In the genomic region with DNA sequence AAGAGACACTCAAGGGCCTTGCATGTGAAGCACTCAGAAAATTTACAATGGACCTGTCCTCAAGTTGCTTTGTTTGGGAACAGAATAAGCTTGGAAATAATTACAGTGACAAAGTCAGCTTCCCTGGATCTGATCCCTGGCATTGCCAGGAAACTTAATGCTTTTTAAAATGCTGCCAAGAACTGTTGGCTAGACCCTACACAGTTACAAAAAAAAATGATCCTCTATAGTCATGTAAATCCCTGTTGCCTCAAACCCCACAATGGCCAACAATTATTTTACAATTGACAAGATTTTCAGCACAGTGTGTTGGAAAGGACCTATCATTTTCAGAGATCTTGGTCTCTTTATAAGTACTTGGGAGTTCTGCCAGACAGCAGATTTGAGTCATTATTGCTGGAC, we compare ENCODE assay signal across 23 cellular contexts.
DNase-seq lines count a peak whose midpoint lies in the region; ATAC-seq, FAIRE-seq and TF ChIP-seq lines count a peak whose summit lies in the region.
"Had no signal": no experiment of that assay in that cellular context is flagged by ENCODE, and none has a peak within 500 bp of the region (broad histone marks: within the 10 kb centered on the region; RNA-seq: fewer than 3 reads in every experiment).

No MANE protein-coding gene starts in this region.

- no peak overlapping the region for H3K27ac Mint-ChIP-seq in astrocyte (ENCODE audit: unreplicated experiment)
- H3K27ac Mint-ChIP-seq in activated naive CD4-positive, alpha-beta T cell treated with anti-CD3 and anti-CD28 coated beads for 36 hours: no peak overlapping the region
- H3K27ac Mint-ChIP-seq in activated CD4-positive, alpha-beta T cell treated with anti-CD3 and anti-CD28 coated beads, Interleukin-2, amount 10 ng/mL, durations not matched to agents 7 days and 5 days: no peak overlapping the region
- H3K27ac Mint-ChIP-seq: activated CD8-positive, alpha-beta memory T cell treated with anti-CD3 and anti-CD28 coated beads, Interleukin-2, amount 10 ng/mL, durations not matched to agents 7 days and 5 days; nephron progenitor cell had no signal

- no peak for FAIRE-seq in astrocyte (lab: Jason Lieb, UNC)

- H3K18ac ChIP-seq in neuronal stem cell (ENCODE audit: low read length): no peak overlapping the region

- peaks cover 2% of the 10 kb centered on the region for H3K9me3 Mint-ChIP-seq in astrocyte (ENCODE audit: unreplicated experiment)
- peaks cover 2% of the 10 kb centered on the region for H3K9me3 Mint-ChIP-seq in activated naive CD4-positive, alpha-beta T cell treated with anti-CD3 and anti-CD28 coated beads for 36 hours
- H3K9me3 Mint-ChIP-seq in activated CD4-positive, alpha-beta T cell treated with anti-CD3 and anti-CD28 coated beads, Interleukin-2, amount 10 ng/mL, durations not matched to agents 7 days and 5 days: no peaks in the 10 kb centered on the region

- POLR2A ChIA-PET in activated CD4-positive, alpha-beta T cell treated with anti-CD3 and anti-CD28 coated beads, Interleukin-2, amount 10 ng/mL, durations not matched to agents 7 days and 5 days (lab: Charles Lee): no interaction called here

- CTCF ChIA-PET in activated naive CD4-positive, alpha-beta T cell treated with anti-CD3 and anti-CD28 coated beads for 36 hours (lab: Charles Lee): no interaction called here
- CTCF ChIA-PET in activated CD4-positive, alpha-beta T cell treated with anti-CD3 and anti-CD28 coated beads, Interleukin-2, amount 10 ng/mL, durations not matched to agents 7 days and 5 days (lab: Charles Lee): interaction anchor here (2.3 kb wide), 1 partner anchor 9 kb away, joined by 5 read pairs; no protein-coding TSS in a partner anchor

- no peaks in the 10 kb centered on the region for H3K4me1 Mint-ChIP-seq in astrocyte (ENCODE audit: low read depth, unreplicated experiment)
- H3K4me1 Mint-ChIP-seq in activated naive CD4-positive, alpha-beta T cell treated with anti-CD3 and anti-CD28 coated beads for 36 hours (ENCODE audit: low read depth): peaks cover 11% of the 10 kb centered on the region
- H3K4me1 Mint-ChIP-seq in activated CD4-positive, alpha-beta T cell treated with anti-CD3 and anti-CD28 coated beads, Interleukin-2, amount 10 ng/mL, durations not matched to agents 7 days and 5 days: peaks cover 4% of the 10 kb centered on the region

- H3K9me3 ChIP-seq in astrocyte (ENCODE audit: insufficient read depth, low read depth, low read length) (no peaks in the 10 kb centered on the region), neuronal stem cell (replicated peaks in 1 of 2; ENCODE audit: control insufficient read depth in 2 of 2, insufficient read depth in 1 of 2, low read depth in 1 of 2, low read length in 2 of 2) (no peaks in the 10 kb centered on the region)
- H3K9me3 ChIP-seq: colonic mucosa, right atrium auricular region, suprapubic skin had no signal

- no peaks in the 10 kb centered on the region for H3K27me3 Mint-ChIP-seq in astrocyte (ENCODE audit: low read depth, unreplicated experiment)
- H3K27me3 Mint-ChIP-seq in activated naive CD4-positive, alpha-beta T cell treated with anti-CD3 and anti-CD28 coated beads for 36 hours (ENCODE audit: low read depth): no peaks in the 10 kb centered on the region
- H3K27me3 Mint-ChIP-seq in activated CD4-positive, alpha-beta T cell treated with anti-CD3 and anti-CD28 coated beads, Interleukin-2, amount 10 ng/mL, durations not matched to agents 7 days and 5 days: peaks cover 14% of the 10 kb centered on the region
- H3K27me3 Mint-ChIP-seq: activated CD8-positive, alpha-beta memory T cell treated with anti-CD3 and anti-CD28 coated beads, Interleukin-2, amount 10 ng/mL, durations not matched to agents 7 days and 5 days had no signal

- H3K27ac ChIP-seq in astrocyte (ENCODE audit: low read depth, low read length) (no peak overlapping the region), neuronal stem cell (replicated peaks; ENCODE audit: low read length) (no peak overlapping the region)
- H3K27ac ChIP-seq: colonic mucosa, epithelial cell of prostate, right atrium auricular region, suprapubic skin had no signal

- H2BK15ac ChIP-seq in neuronal stem cell (ENCODE audit: low read length): no peak overlapping the region

- H3K4ac ChIP-seq in neuronal stem cell (ENCODE audit: low read length): no peak overlapping the region

- no peak overlapping the region for H3K4me3 Mint-ChIP-seq in astrocyte (ENCODE audit: unreplicated experiment)
- no peak overlapping the region for H3K4me3 Mint-ChIP-seq in activated naive CD4-positive, alpha-beta T cell treated with anti-CD3 and anti-CD28 coated beads for 36 hours
- H3K4me3 Mint-ChIP-seq in activated CD4-positive, alpha-beta T cell treated with anti-CD3 and anti-CD28 coated beads, Interleukin-2, amount 10 ng/mL, durations not matched to agents 7 days and 5 days: no peak overlapping the region
- H3K4me3 Mint-ChIP-seq: activated CD8-positive, alpha-beta memory T cell treated with anti-CD3 and anti-CD28 coated beads, Interleukin-2, amount 10 ng/mL, durations not matched to agents 7 days and 5 days; nephron progenitor cell had no signal

- no peak overlapping the region for H4K8ac ChIP-seq in neuronal stem cell (ENCODE audit: low read depth, low read length)

- H3K14ac ChIP-seq in neuronal stem cell (ENCODE audit: low read length): no peak overlapping the region

- TF ChIP-seq POLR2A in GM18505 (IDR thresholded peaks at IDR 0.05; ENCODE audit: borderline replicate concordance, extremely low read depth, insufficient read depth, insufficient read length): no peak

- no peak overlapping the region for H4K91ac ChIP-seq in neuronal stem cell (ENCODE audit: low read depth, low read length, poor library complexity)

- no peak overlapping the region for H2BK12ac ChIP-seq in neuronal stem cell (ENCODE audit: low read length)

- no peaks in the 10 kb centered on the region for H3K27me3 ChIP-seq in astrocyte (ENCODE audit: insufficient read depth, low read length)
- no peaks in the 10 kb centered on the region for H3K27me3 ChIP-seq in neuronal stem cell (ENCODE audit: control insufficient read depth in 3 of 3, insufficient read depth in 3 of 3, low read depth in 1 of 3, low read length in 3 of 3)
- H3K27me3 ChIP-seq: colonic mucosa, heart right ventricle, right atrium auricular region, suprapubic skin had no signal

- TF ChIP-seq CTCF in astrocyte (IDR thresholded peaks at IDR 0.05; ENCODE audit: insufficient read depth, low read depth, low read length): no peak

- H3K79me2 ChIP-seq in astrocyte (ENCODE audit: insufficient read depth, low read length): no peaks in the 10 kb centered on the region

- H2BK5ac ChIP-seq in neuronal stem cell (ENCODE audit: low read length): no peak overlapping the region

- H3K79me1 ChIP-seq in neuronal stem cell (ENCODE audit: low read depth, low read length): no peaks in the 10 kb centered on the region

- H3K36me3 ChIP-seq in astrocyte (ENCODE audit: insufficient read depth, low read length) (no peaks in the 10 kb centered on the region), neuronal stem cell (replicated peaks in 1 of 2; ENCODE audit: control insufficient read depth in 2 of 2, insufficient read depth in 2 of 2, low read length in 2 of 2) (no peaks in the 10 kb centered on the region)
- H3K36me3 ChIP-seq: colonic mucosa, heart right ventricle, right atrium auricular region, suprapubic skin had no signal

- H2AFZ ChIP-seq in astrocyte (ENCODE audit: low read depth, low read length): no peak overlapping the region
- peak overlapping the region; percentile 35 for H2AFZ ChIP-seq in neuronal stem cell (ENCODE audit: low read length)

- DNase-seq in DMS153 (lab: John Stamatoyannopoulos, UW) (peak; percentile 38), NCI-H2029 (lab: John Stamatoyannopoulos, UW) (peak; percentile 38), astrocyte (ENCODE audit: low read depth) (peak; percentile 84), neuronal stem cell (ENCODE audit: low spot score) (no peak)
- DNase-seq in activated naive CD4-positive, alpha-beta T cell treated with anti-CD3 and anti-CD28 coated beads for 36 hours: no peak
- no peak for DNase-seq in activated CD4-positive, alpha-beta T cell treated with anti-CD3 and anti-CD28 coated beads, Interleukin-2, amount 10 ng/mL, durations not matched to agents 7 days and 5 days
- DNase-seq: activated CD8-positive, alpha-beta memory T cell treated with anti-CD3 and anti-CD28 coated beads, Interleukin-2, amount 10 ng/mL, durations not matched to agents 7 days and 5 days; activated effector memory CD4-positive, alpha-beta T cell treated with anti-CD3 and anti-CD28 coated beads, Interleukin-2, amount 50 U/mL, for 16 hours; amygdala; colonic mucosa; GDM1; heart right ventricle; islet precursor cell; NCI-H2171 treated with DMSO at 0.1 percent for 48 hours; nephron progenitor cell; stimulated activated CD4-positive, alpha-beta T cell treated with anti-CD3 and anti-CD28 coated beads, Interleukin-2, amount 100 ng/mL, for 48 hours; T-helper 2 cell had no signal

- H2AK5ac ChIP-seq in neuronal stem cell (ENCODE audit: low read depth, low read length): no peak overlapping the region

- H3K4me1 ChIP-seq in astrocyte (ENCODE audit: insufficient read depth, low read length) (peaks cover 5% of the 10 kb centered on the region), neuronal stem cell (ENCODE audit: control insufficient read depth in 2 of 2, insufficient read depth in 1 of 2, low read depth in 1 of 2, low read length in 2 of 2) (peaks cover 0 to 4% of the 10 kb centered on the region in 2 donors)
- H3K4me1 ChIP-seq: colonic mucosa, right atrium auricular region had no signal

- no peak overlapping the region for H2BK120ac ChIP-seq in neuronal stem cell (ENCODE audit: low read depth, low read length)

- H3K4me2 ChIP-seq in astrocyte (ENCODE audit: low read length) (no peak overlapping the region), neuronal stem cell (ENCODE audit: insufficient read depth, low read length, poor library complexity, severe bottlenecking) (no peak overlapping the region)

- ATAC-seq in HG03521 (IDR thresholded peaks at IDR 0.05; ENCODE audit: unreplicated experiment) (no peak), GM18505 (IDR thresholded peaks at IDR 0.05; ENCODE audit: unreplicated experiment) (no peak)
- ATAC-seq: activated CD4-positive, CD25-positive, alpha-beta regulatory T cell treated with anti-CD3 and anti-CD28 coated beads, Interleukin-2, amount 50 U/mL, for 24 hours; activated CD8-positive, alpha-beta memory T cell treated with anti-CD3 and anti-CD28 coated beads, Interleukin-2, amount 10 ng/mL, durations not matched to agents 7 days and 5 days had no signal

- H4K20me1 ChIP-seq in astrocyte (ENCODE audit: insufficient read depth, low read length): no peaks in the 10 kb centered on the region

- intact Hi-C loops in activated naive CD4-positive, alpha-beta T cell treated with anti-CD3 and anti-CD28 coated beads for 36 hours (cut with micrococcal nuclease): no loop called here

- H3K36me3 Mint-ChIP-seq in astrocyte (ENCODE audit: low read depth, unreplicated experiment): no peaks in the 10 kb centered on the region
- no peaks in the 10 kb centered on the region for H3K36me3 Mint-ChIP-seq in activated naive CD4-positive, alpha-beta T cell treated with anti-CD3 and anti-CD28 coated beads for 36 hours (ENCODE audit: low read depth)
- H3K36me3 Mint-ChIP-seq in activated CD4-positive, alpha-beta T cell treated with anti-CD3 and anti-CD28 coated beads, Interleukin-2, amount 10 ng/mL, durations not matched to agents 7 days and 5 days (ENCODE audit: low read depth): peaks cover 1% of the 10 kb centered on the region
- H3K36me3 Mint-ChIP-seq: activated CD8-positive, alpha-beta memory T cell treated with anti-CD3 and anti-CD28 coated beads, Interleukin-2, amount 10 ng/mL, durations not matched to agents 7 days and 5 days had no signal

- no peak overlapping the region for H3K9ac ChIP-seq in astrocyte (ENCODE audit: low read length)
- no peak overlapping the region for H3K9ac ChIP-seq in neuronal stem cell (ENCODE audit: low read depth, low read length, poor library complexity)

- H3K23ac ChIP-seq in neuronal stem cell (ENCODE audit: low read depth, low read length, poor library complexity): no peak overlapping the region

- H3K4me3 ChIP-seq in astrocyte (ENCODE audit: insufficient read depth, low read depth, low read length) (no peak overlapping the region), neuronal stem cell (ENCODE audit: low read length in 2 of 2) (no peak overlapping the region)
- H3K4me3 ChIP-seq: colonic mucosa, heart right ventricle, right atrium auricular region, suprapubic skin had no signal

Comparison
In these comparisons a context has a peak if more than half of its experiments do, and no peak if none do; other contexts are left out.
1. DNase-seq: peak in DMS153 (single experiment), NCI-H2029 (single experiment) and astrocyte (single experiment); none in neuronal stem cell (single experiment), activated naive CD4-positive, alpha-beta T cell treated with anti-CD3 and anti-CD28 coated beads for 36 hours (single experiment) and activated CD4-positive, alpha-beta T cell treated with anti-CD3 and anti-CD28 coated beads, Interleukin-2, amount 10 ng/mL, durations not matched to agents 7 days and 5 days (single experiment).